13 cellular contexts compared by ENCODE assay signal in the genomic region with DNA sequence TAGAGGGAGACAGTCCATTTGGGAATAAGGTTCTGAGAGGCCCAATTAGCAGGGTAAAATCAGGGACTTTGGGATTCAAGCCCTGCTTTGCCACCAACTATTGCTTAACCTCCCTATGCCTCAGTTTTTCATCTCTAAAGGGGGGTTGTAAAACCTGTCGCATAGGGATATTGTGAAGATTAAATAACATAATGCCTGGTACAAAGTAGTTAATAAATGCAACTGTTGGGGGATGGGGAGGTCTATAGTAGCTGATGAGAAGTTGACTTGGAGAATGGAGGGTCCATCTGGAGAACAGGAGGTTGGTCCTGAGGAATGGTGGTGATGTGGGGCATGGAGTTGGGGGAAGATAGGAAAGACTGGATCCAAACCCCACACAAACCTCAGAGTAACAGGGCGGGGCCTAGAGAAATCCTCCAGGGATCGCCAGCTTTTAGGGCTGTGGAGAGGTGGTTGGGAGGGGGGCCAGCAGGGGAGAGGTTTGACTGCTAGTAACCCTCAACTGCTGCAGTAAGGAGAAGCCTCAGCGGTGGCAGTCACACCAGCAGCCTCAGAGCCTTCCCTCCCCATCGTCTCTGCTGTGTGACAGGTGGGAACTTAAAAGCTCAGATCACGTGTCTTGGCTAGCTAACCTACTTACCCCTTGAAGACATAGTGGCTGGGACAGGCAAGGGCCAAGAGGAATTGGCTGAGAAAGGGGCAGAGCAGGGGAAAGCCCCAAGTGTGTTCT. TPM values are rescaled to one million over a fixed set of nuclear protein-coding genes. Genes with fewer than 3 reads are reported as not detected.
DNase-seq lines count a peak whose midpoint lies in the region; ATAC-seq, FAIRE-seq and TF ChIP-seq lines count a peak whose summit lies in the region.
"Had no signal": no experiment of that assay in that cellular context is flagged by ENCODE, and none has a peak within 500 bp of the region (broad histone marks: within the 10 kb centered on the region; RNA-seq: fewer than 3 reads in every experiment).

No MANE protein-coding gene starts in this region.

- H3K9me3 ChIP-seq in GM12878 (replicated peaks; ENCODE audit: control insufficient read depth, insufficient read depth, low read length) (no peaks in the 10 kb centered on the region), neural progenitor cell (ENCODE audit: low read depth) (no peaks in the 10 kb centered on the region)

- no peak overlapping the region for H3K27ac ChIP-seq in GM12878 (ENCODE audit: control insufficient read depth, insufficient read depth)
- no peak overlapping the region for H3K27ac ChIP-seq in neural progenitor cell

- 37% methylated on average over 6 of the region's 6 CpGs for WGBS in GM12878 (ENCODE audit: insufficient coverage, insufficient replicate concordance, low lambda C conversion rate, missing lambda C conversion rate)

- H3K4me2 ChIP-seq in GM12878 (ENCODE audit: control insufficient read depth, insufficient read depth) (no peak overlapping the region), neural progenitor cell (peak overlapping the region; percentile 26)

- H3K4me3 ChIP-seq in GM12878 (no peak overlapping the region), neural progenitor cell (no peak overlapping the region)

- H3K27ac Mint-ChIP-seq in T-helper 1 cell treated with Interleukin-12 subunit alpha and Interleukin-12 subunit beta and Interleukin-4 antibody, amounts not matched to agents 30 μg/mL and 1 μg/mL, for 36 hours = no peak overlapping the region
- H3K27ac Mint-ChIP-seq in neural progenitor cell = no peak overlapping the region

- no peak for TF ChIP-seq EP300 in GM12878 (IDR thresholded peaks at IDR 0.05; ENCODE audit: borderline replicate concordance in 1 of 2, control insufficient read depth in 1 of 2, low read depth in 2 of 2, low read length in 2 of 2)

- SMC1A ChIA-PET in GM12878 (lab: Charles Lee; ENCODE audit: uncharacterized antibody, unreplicated experiment) = interaction anchor here (0.9 to 1.0 kb wide), 2 partner anchors 59 to 160 kb away, joined by 3 read pairs; no protein-coding TSS in a partner anchor

- CTCF ChIA-PET in GM12878 (lab: Yijun Ruan, JAX) = interaction anchor here (0.8 to 1.5 kb wide), 3 partner anchors 21 to 175 kb away, joined by 3 to 5 read pairs (median 3); no protein-coding TSS in a partner anchor

- H3K4me3 Mint-ChIP-seq in T-helper 1 cell treated with Interleukin-12 subunit alpha and Interleukin-12 subunit beta and Interleukin-4 antibody, amounts not matched to agents 30 μg/mL and 1 μg/mL, for 36 hours = peak overlapping the region; percentile 59
- H3K4me3 Mint-ChIP-seq in neural progenitor cell = peak overlapping the region; percentile 88

- no peak for FAIRE-seq in GM12878 (lab: Jason Lieb, UNC)
- FAIRE-seq: endometrium had no signal

- no peak for TF ChIP-seq RAD21 in GM12878 (IDR thresholded peaks at IDR 0.05; ENCODE audit: insufficient read depth, low read depth, low read length)

- H4K20me1 ChIP-seq in GM12878 (ENCODE audit: control insufficient read depth, insufficient read depth) = no peaks in the 10 kb centered on the region
- no peaks in the 10 kb centered on the region for H4K20me1 ChIP-seq in neural progenitor cell (ENCODE audit: low read depth)

- RAD21 ChIA-PET in GM12878 (lab: Charles Lee; ENCODE audit: unreplicated experiment) = no interaction called here

- intact Hi-C loops in GM12878 (cut with micrococcal nuclease; ENCODE audit: unreplicated experiment) = loop anchor here (5.0 kb wide), 2 partner anchors 50 to 175 kb away; no protein-coding TSS in a partner anchor

- H2AFZ ChIP-seq in GM12878 (ENCODE audit: control insufficient read depth, low read depth, low read length) (no peak overlapping the region), neural progenitor cell (replicated peaks) (no peak overlapping the region)

- in situ Hi-C loops in GM12878 (cut with MboI) = no loop called here

- H3K79me2 ChIP-seq in GM12878 (ENCODE audit: control insufficient read depth, insufficient read depth, low read length) = no peaks in the 10 kb centered on the region
- H3K79me2 ChIP-seq in neural progenitor cell (ENCODE audit: low read depth) = no peaks in the 10 kb centered on the region

- H3K36me3 Mint-ChIP-seq in T-helper 1 cell treated with Interleukin-12 subunit alpha and Interleukin-12 subunit beta and Interleukin-4 antibody, amounts not matched to agents 30 μg/mL and 1 μg/mL, for 36 hours (ENCODE audit: low read depth) = no peaks in the 10 kb centered on the region
- H3K36me3 Mint-ChIP-seq in neural progenitor cell = no peaks in the 10 kb centered on the region

- TF ChIP-seq CTCF in GM12878 (IDR thresholded peaks at IDR 0.05 in 2 of 3, conservative IDR thresholded peaks at IDR 0.05 in 1 of 3; ENCODE audit: control insufficient read depth in 2 of 3, extremely low read depth in 1 of 3, insufficient read depth in 1 of 3, low read depth in 3 of 3, low read length in 3 of 3) = no peak
- TF ChIP-seq CTCF in neural progenitor cell (IDR thresholded peaks at IDR 0.05) = no peak

- H3F3A ChIP-seq in neural progenitor cell (ENCODE audit: low read depth) = peaks cover 31% of the 10 kb centered on the region

- no peak overlapping the region for H3K9ac ChIP-seq in GM12878 (ENCODE audit: control insufficient read depth, insufficient read depth, low read length)
- no peak overlapping the region for H3K9ac ChIP-seq in neural progenitor cell

- H3K36me3 ChIP-seq in GM12878 (ENCODE audit: control insufficient read depth in 2 of 2, insufficient read depth in 2 of 2, low read length in 1 of 2) (no peaks in the 10 kb centered on the region), neural progenitor cell (no peaks in the 10 kb centered on the region)

- POLR2A ChIA-PET in GM12878 (lab: Charles Lee) = no interaction called here

- no peak for TF ChIP-seq POLR2A in GM12878 (IDR thresholded peaks at IDR 0.05; ENCODE audit: low read depth, low read length)

- no peaks in the 10 kb centered on the region for H3K9me3 Mint-ChIP-seq in T-helper 1 cell treated with Interleukin-12 subunit alpha and Interleukin-12 subunit beta and Interleukin-4 antibody, amounts not matched to agents 30 μg/mL and 1 μg/mL, for 36 hours
- no peaks in the 10 kb centered on the region for H3K9me3 Mint-ChIP-seq in neural progenitor cell

- no TSS peak for BruUV-seq in GM12878 (replicated peaks; lab: Mats Ljungman, UMichigan)

- peak; percentile 23 for ATAC-seq in GM12878
- no peak for ATAC-seq in HG02588 (IDR thresholded peaks at IDR 0.05; ENCODE audit: unreplicated experiment)

- H3K4me1 Mint-ChIP-seq in T-helper 1 cell treated with Interleukin-12 subunit alpha and Interleukin-12 subunit beta and Interleukin-4 antibody, amounts not matched to agents 30 μg/mL and 1 μg/mL, for 36 hours (ENCODE audit: low read depth) = peaks cover 9% of the 10 kb centered on the region
- peaks cover 28% of the 10 kb centered on the region for H3K4me1 Mint-ChIP-seq in neural progenitor cell

- H3K4me1 ChIP-seq in GM12878 (ENCODE audit: control insufficient read depth, insufficient read depth, low read length) (no peaks in the 10 kb centered on the region), neural progenitor cell (peaks cover 19% of the 10 kb centered on the region)

- peaks cover 78% of the 10 kb centered on the region for H3K27me3 Mint-ChIP-seq in T-helper 1 cell treated with Interleukin-12 subunit alpha and Interleukin-12 subunit beta and Interleukin-4 antibody, amounts not matched to agents 30 μg/mL and 1 μg/mL, for 36 hours (ENCODE audit: low read depth)
- H3K27me3 Mint-ChIP-seq in neural progenitor cell (ENCODE audit: insufficient read depth, low read depth) = peaks cover 36% of the 10 kb centered on the region

- DNase-seq in T-helper 1 cell (no peak), NCI-H1105 treated with DMSO at 0.1 percent for 48 hours (lab: John Stamatoyannopoulos, UW) (peak; percentile 60), GM12878 (ENCODE audit: low read depth, low spot score) (no peak), neural progenitor cell (ENCODE audit: low spot score) (peak; percentile 23), NCI-H446 treated with DMSO at 0.1 percent for 48 hours (lab: John Stamatoyannopoulos, UW) (no peak)
- no peak for DNase-seq in stimulated activated CD4-positive, alpha-beta T cell treated with anti-CD3 and anti-CD28 coated beads, Interleukin-1b, Interleukin-23, amount 100 ng/mL, for 48 hours
- DNase-seq: amniotic stem cell, midbrain, NCI-H1092 had no signal

- peaks cover 12 to 15% of the 10 kb centered on the region in 2 experiments; a peak in 3 of 4 replicates for H3K27me3 ChIP-seq in GM12878 (replicated peaks in 1 of 2; ENCODE audit: control insufficient read depth in 2 of 2, insufficient read depth in 2 of 2, low read length in 1 of 2)
- peaks cover 69% of the 10 kb centered on the region for H3K27me3 ChIP-seq in neural progenitor cell

RNA-seq across cellular contexts. Expression of gene ABCG4, which starts 1.1 kb away (rescaled TPM):
- not detected in 2 replicates for total RNA-seq in GM12878 (2013; cell fraction: nucleolus; rRNA removed)
- total RNA-seq in GM12878 (2014; rRNA removed) (not detected in 2 replicates), GM12878 (2014; rRNA removed; fragmentation: Illumina TruSeq; extraction: Trizol) (not detected in 2 replicates), GM12878 (2021) (not detected in 2 replicates), neural progenitor cell (ENCODE audit: low replicate concordance) (0.24 and 0.65 TPM in 2 replicates)
- not detected for polyA plus RNA-seq in GM12878 (2011; ENCODE audit: low read depth)
- polyA plus RNA-seq in GM12878 (2011; rRNA removed) (not detected in 2 replicates), GM12878 (2014; fragmentation: Illumina TruSeq; extraction: Trizol) (not detected in 2 replicates), GM12878 (2014; fragmentation: Nextera tagmentation; extraction: Ambion mirVana) (not detected), GM12878 (2014; rRNA removed) (0.04 TPM in 1 of 2 replicates, not detected in the other), GM12878 (2016; fragmentation: Nextera tagmentation; extraction: Ambion mirVana) (not detected)
- polyA plus RNA-seq in GM12878 (2011; cell fraction: cytosol; rRNA removed) = not detected in 2 replicates
- polyA plus RNA-seq in GM12878 (2011; cell fraction: nucleus; rRNA removed) = 0.06 TPM in 1 of 2 replicates, not detected in the other
- 0.03 TPM in 1 of 2 replicates, not detected in the other for polyA plus RNA-seq in GM12878 (2012)
- not detected in 2 replicates for polyA minus RNA-seq in GM12878 (2011; rRNA and poly(A)+ RNA removed)
- polyA minus RNA-seq in GM12878 (2011; cell fraction: cytosol; rRNA and poly(A)+ RNA removed) = not detected in 2 replicates
- not detected in 2 replicates for polyA minus RNA-seq in GM12878 (2011; cell fraction: nucleus; rRNA and poly(A)+ RNA removed)

RNA-seq across cellular contexts. Expression of gene NLRX1, which starts 20.8 kb away (rescaled TPM):
- 11.5 and 13.9 TPM in 2 replicates for total RNA-seq in GM12878 (2013; cell fraction: nucleolus; rRNA removed)
- total RNA-seq in GM12878 (2014; rRNA removed) = 17.3 and 18.0 TPM in 2 replicates
- total RNA-seq in GM12878 (2014; rRNA removed; fragmentation: Illumina TruSeq; extraction: Trizol) = 6.1 and 6.9 TPM in 2 replicates
- total RNA-seq in GM12878 (2021) = 18.5 and 20.5 TPM in 2 replicates
- 5.4 TPM for polyA plus RNA-seq in GM12878 (2011; ENCODE audit: low read depth)
- polyA plus RNA-seq in GM12878 (2011; rRNA removed) = 2.3 and 6.4 TPM in 2 replicates
- polyA plus RNA-seq in GM12878 (2011; cell fraction: cytosol; rRNA removed) = 9.8 and 12.0 TPM in 2 replicates
- polyA plus RNA-seq in GM12878 (2011; cell fraction: nucleus; rRNA removed) = 21.8 and 27.0 TPM in 2 replicates
- polyA plus RNA-seq in GM12878 (2012) = 9.7 and 10.2 TPM in 2 replicates
- polyA plus RNA-seq in GM12878 (2014; fragmentation: Illumina TruSeq; extraction: Trizol) = 3.3 and 6.8 TPM in 2 replicates
- 1 to 10 TPM in 1 of 2 experiments, under 1 TPM in 1; 0.85 to 1.0 TPM for polyA plus RNA-seq in GM12878 (2014; fragmentation: Nextera tagmentation; extraction: Ambion mirVana)
- 15.6 and 16.5 TPM in 2 replicates for polyA plus RNA-seq in GM12878 (2014; rRNA removed)
- polyA plus RNA-seq in GM12878 (2016; fragmentation: Nextera tagmentation; extraction: Ambion mirVana) = 10 to 100 TPM; 13.1 to 16.5 TPM
- polyA minus RNA-seq in GM12878 (2011; rRNA and poly(A)+ RNA removed) = 7.9 and 15.4 TPM in 2 replicates
- 3.5 and 7.2 TPM in 2 replicates for polyA minus RNA-seq in GM12878 (2011; cell fraction: cytosol; rRNA and poly(A)+ RNA removed)
- 8.2 and 12.0 TPM in 2 replicates for polyA minus RNA-seq in GM12878 (2011; cell fraction: nucleus; rRNA and poly(A)+ RNA removed)
- 10.2 and 34.8 TPM in 2 replicates for total RNA-seq in neural progenitor cell (ENCODE audit: low replicate concordance)

RNA-seq across cellular contexts. Expression of gene HINFP, which starts 26.4 kb away (rescaled TPM):
- 91.4 and 92.0 TPM in 2 replicates for total RNA-seq in GM12878 (2013; cell fraction: nucleolus; rRNA removed)
- total RNA-seq in GM12878 (2014; rRNA removed) (17.9 and 18.0 TPM in 2 replicates), GM12878 (2014; rRNA removed; fragmentation: Illumina TruSeq; extraction: Trizol) (12.2 and 15.1 TPM in 2 replicates), GM12878 (2021) (16.1 and 24.5 TPM in 2 replicates), neural progenitor cell (ENCODE audit: low replicate concordance) (32.5 and 47.3 TPM in 2 replicates)
- 11.3 TPM for polyA plus RNA-seq in GM12878 (2011; ENCODE audit: low read depth)
- polyA plus RNA-seq in GM12878 (2011; rRNA removed) (16.2 and 25.9 TPM in 2 replicates), GM12878 (2014; fragmentation: Illumina TruSeq; extraction: Trizol) (18.1 and 18.6 TPM in 2 replicates), GM12878 (2014; fragmentation: Nextera tagmentation; extraction: Ambion mirVana) (10 to 100 TPM; 13.1 to 18.9 TPM), GM12878 (2014; rRNA removed) (26.3 and 27.4 TPM in 2 replicates), GM12878 (2016; fragmentation: Nextera tagmentation; extraction: Ambion mirVana) (10 to 100 TPM; 17.9 to 18.6 TPM)
- 30.6 and 33.3 TPM in 2 replicates for polyA plus RNA-seq in GM12878 (2011; cell fraction: cytosol; rRNA removed)
- polyA plus RNA-seq in GM12878 (2011; cell fraction: nucleus; rRNA removed) = 64.3 and 75.7 TPM in 2 replicates
- 16.4 and 19.0 TPM in 2 replicates for polyA plus RNA-seq in GM12878 (2012)
- 28.8 and 39.4 TPM in 2 replicates for polyA minus RNA-seq in GM12878 (2011; rRNA and poly(A)+ RNA removed)
- polyA minus RNA-seq in GM12878 (2011; cell fraction: cytosol; rRNA and poly(A)+ RNA removed) = 10.4 and 12.2 TPM in 2 replicates
- 28.4 and 41.1 TPM in 2 replicates for polyA minus RNA-seq in GM12878 (2011; cell fraction: nucleus; rRNA and poly(A)+ RNA removed)

RNA-seq across cellular contexts. Expression of gene NHERF4, which starts 37.5 kb away (rescaled TPM):
- total RNA-seq in GM12878 (2013; cell fraction: nucleolus; rRNA removed) = not detected in 2 replicates
- total RNA-seq in GM12878 (2014; rRNA removed) (not detected in 2 replicates), GM12878 (2014; rRNA removed; fragmentation: Illumina TruSeq; extraction: Trizol) (not detected in 2 replicates), GM12878 (2021) (0.15 TPM in 1 of 2 replicates, not detected in the other), neural progenitor cell (ENCODE audit: low replicate concordance) (0.12 TPM in 1 of 2 replicates, not detected in the other)
- not detected for polyA plus RNA-seq in GM12878 (2011; ENCODE audit: low read depth)
- polyA plus RNA-seq in GM12878 (2011; rRNA removed) (not detected in 2 replicates), GM12878 (2014; fragmentation: Illumina TruSeq; extraction: Trizol) (not detected in 2 replicates), GM12878 (2014; fragmentation: Nextera tagmentation; extraction: Ambion mirVana) (not detected), GM12878 (2014; rRNA removed) (not detected in 2 replicates), GM12878 (2016; fragmentation: Nextera tagmentation; extraction: Ambion mirVana) (not detected)
- not detected in 2 replicates for polyA plus RNA-seq in GM12878 (2011; cell fraction: cytosol; rRNA removed)
- polyA plus RNA-seq in GM12878 (2011; cell fraction: nucleus; rRNA removed) = not detected in 2 replicates
- 0.09 TPM in 1 of 2 replicates, not detected in the other for polyA plus RNA-seq in GM12878 (2012)
- polyA minus RNA-seq in GM12878 (2011; rRNA and poly(A)+ RNA removed) = not detected in 2 replicates
- not detected in 2 replicates for polyA minus RNA-seq in GM12878 (2011; cell fraction: cytosol; rRNA and poly(A)+ RNA removed)
- polyA minus RNA-seq in GM12878 (2011; cell fraction: nucleus; rRNA and poly(A)+ RNA removed) = not detected in 2 replicates
- total RNA-seq: Right ventricle myocardium inferior had no signal

RNA-seq across cellular contexts. Expression of gene C2CD2L, which starts 40.6 kb away (rescaled TPM):
- 17.0 and 19.5 TPM in 2 replicates for total RNA-seq in GM12878 (2013; cell fraction: nucleolus; rRNA removed)
- total RNA-seq in GM12878 (2014; rRNA removed) (4.7 and 4.9 TPM in 2 replicates), GM12878 (2014; rRNA removed; fragmentation: Illumina TruSeq; extraction: Trizol) (3.9 and 4.8 TPM in 2 replicates), GM12878 (2021) (9.6 and 11.0 TPM in 2 replicates), neural progenitor cell (ENCODE audit: low replicate concordance) (1.5 and 3.7 TPM in 2 replicates)
- polyA plus RNA-seq in GM12878 (2011; ENCODE audit: low read depth) = 2.8 TPM
- polyA plus RNA-seq in GM12878 (2011; rRNA removed) (2.9 and 5.2 TPM in 2 replicates), GM12878 (2014; fragmentation: Illumina TruSeq; extraction: Trizol) (2.7 and 7.3 TPM in 2 replicates), GM12878 (2014; fragmentation: Nextera tagmentation; extraction: Ambion mirVana) (under 1 TPM; 0.21 to 0.42 TPM), GM12878 (2014; rRNA removed) (7.4 and 10.5 TPM in 2 replicates), GM12878 (2016; fragmentation: Nextera tagmentation; extraction: Ambion mirVana) (1 to 10 TPM; 3.1 to 5.5 TPM)
- polyA plus RNA-seq in GM12878 (2011; cell fraction: cytosol; rRNA removed) = 6.3 and 7.7 TPM in 2 replicates
- polyA plus RNA-seq in GM12878 (2011; cell fraction: nucleus; rRNA removed) = 30.6 and 39.5 TPM in 2 replicates
- 5.1 and 6.4 TPM in 2 replicates for polyA plus RNA-seq in GM12878 (2012)
- polyA minus RNA-seq in GM12878 (2011; rRNA and poly(A)+ RNA removed) = 6.0 and 14.5 TPM in 2 replicates
- 3.7 and 5.4 TPM in 2 replicates for polyA minus RNA-seq in GM12878 (2011; cell fraction: cytosol; rRNA and poly(A)+ RNA removed)
- 15.1 and 20.1 TPM in 2 replicates for polyA minus RNA-seq in GM12878 (2011; cell fraction: nucleus; rRNA and poly(A)+ RNA removed)

Comparison
In these comparisons a context has a peak if more than half of its experiments do, and no peak if none do; other contexts are left out.
1. DNase-seq: peak in NCI-H1105 treated with DMSO at 0.1 percent for 48 hours (single experiment) and neural progenitor cell (single experiment); none in T-helper 1 cell (0 of 5), GM12878 (single experiment), stimulated activated CD4-positive, alpha-beta T cell treated with anti-CD3 and anti-CD28 coated beads, Interleukin-1b, Interleukin-23, amount 100 ng/mL, for 48 hours (single experiment) and NCI-H446 treated with DMSO at 0.1 percent for 48 hours (single experiment).